11 cellular contexts compared by ENCODE assay signal in genomic region chr6:90350689-90351554, GRCh38. TPM values are rescaled to one million over a fixed set of nuclear protein-coding genes. Genes with fewer than 3 reads are reported as not detected.
DNase-seq lines count a peak whose midpoint lies in the region; ATAC-seq and TF ChIP-seq lines count a peak whose summit lies in the region.
"Had no signal": no experiment of that assay in that cellular context is flagged by ENCODE, and none has a peak within 500 bp of the region (broad histone marks: within the 10 kb centered on the region; RNA-seq: fewer than 3 reads in every experiment).

No MANE protein-coding gene starts in this region.

- TF ChIP-seq CTCF in HL-60 (IDR thresholded peaks at IDR 0.05; ENCODE audit: insufficient read depth, low read length) (no peak), neutrophil (IDR thresholded peaks at IDR 0.05) (no peak), vagina (IDR thresholded peaks at IDR 0.05) (no peak)

- intact Hi-C loops in vagina (cut with DNase I) = no loop called here

- no peak for ATAC-seq in GM21723 (IDR thresholded peaks at IDR 0.05; ENCODE audit: unreplicated experiment)

- no peak for TF ChIP-seq POLR2A in vagina (IDR thresholded peaks at IDR 0.05)

- no peaks in the 10 kb centered on the region for H3K9me3 ChIP-seq in neutrophil
- no peaks in the 10 kb centered on the region for H3K9me3 ChIP-seq in vagina

- H3K27ac ChIP-seq in HL-60 (replicated peaks) = peak overlapping the region; percentile 65
- peak overlapping the region; percentile 88 for H3K27ac ChIP-seq in neutrophil
- no peak overlapping the region for H3K27ac ChIP-seq in vagina

- H3K27me3 ChIP-seq in HL-60 (ENCODE audit: insufficient read depth, poor library complexity, severe bottlenecking) = no peaks in the 10 kb centered on the region
- peaks cover 8% of the 10 kb centered on the region for H3K27me3 ChIP-seq in neutrophil
- H3K27me3 ChIP-seq in vagina = no peaks in the 10 kb centered on the region

- CTCF ChIA-PET in HEK293T (lab: Yijun Ruan, JAX) = no interaction called here

- POLR2A ChIA-PET in HEK293T (lab: Yijun Ruan, JAX) = no interaction called here

- no peak overlapping the region for H3K4me3 ChIP-seq in HL-60 (replicated peaks; ENCODE audit: insufficient read depth, low read length)
- H3K4me3 ChIP-seq in neutrophil (ENCODE audit: low read depth in 1 of 2, low read length in 1 of 2) = peak overlapping the region; percentile 2 to 20
- no peak overlapping the region for H3K4me3 ChIP-seq in vagina

- DNase-seq in HL-60 (ENCODE audit: low read depth in 1 of 2, low spot score in 1 of 2) (peak; percentile 92 to 95), SKM-1 (lab: John Stamatoyannopoulos, UW; ENCODE audit: unreplicated experiment) (peak; percentile 88), HEK293T (ENCODE audit: extremely low spot score) (no peak), vagina (ENCODE audit: extremely low spot score in 2 of 2) (no peak), cerebellar nuclear complex (lab: John Stamatoyannopoulos, UW) (no peak)
- DNase-seq in activated naive CD4-positive, alpha-beta T cell treated with Interleukin-2 at 50 U/mL for 16 hours = peak; percentile 22
- DNase-seq: effector CD8-positive, alpha-beta T cell; kidney; NCI-H1105 had no signal

- H3K4me1 ChIP-seq in neutrophil (ENCODE audit: control insufficient read depth in 1 of 2, insufficient read depth in 1 of 2, low read depth in 1 of 2, low read length in 1 of 2) = peaks cover 24 to 28% of the 10 kb centered on the region in 2 experiments
- H3K4me1 ChIP-seq in vagina = no peaks in the 10 kb centered on the region

- H3K36me3 ChIP-seq in neutrophil (no peaks in the 10 kb centered on the region), vagina (no peaks in the 10 kb centered on the region)

TF ChIP-seq in HEK293T, 16 proteins besides CTCF, POLR2A, EP300 and RAD21:
- TF ChIP-seq HDGF (IDR thresholded peaks at IDR 0.05; ENCODE audit: borderline replicate concordance) (no peak), SP1 (IDR thresholded peaks at IDR 0.05) (no peak), ELF4 (IDR thresholded peaks at IDR 0.05) (no peak), SUZ12 (IDR thresholded peaks at IDR 0.05) (no peak), NFRKB (IDR thresholded peaks at IDR 0.05) (no peak), ZNF384 (IDR thresholded peaks at IDR 0.05) (no peak), FOXA1 (IDR thresholded peaks at IDR 0.05) (no peak), CTBP1 (IDR thresholded peaks at IDR 0.05; ENCODE audit: borderline replicate concordance) (no peak), FOXM1 (IDR thresholded peaks at IDR 0.05; ENCODE audit: borderline replicate concordance) (no peak), TARDBP (IDR thresholded peaks at IDR 0.05) (no peak), PKNOX1 (IDR thresholded peaks at IDR 0.05) (no peak)
TF ChIP-seq in HEK293T: peak in this region for 0.

RNA-seq across cellular contexts. Expression of gene BACH2, which starts 54.3 kb away (rescaled TPM):
- 6.4 TPM for total RNA-seq in vagina

Comparison
In these comparisons a context has a peak if more than half of its experiments do, and no peak if none do; other contexts are left out.
1. DNase-seq: peak in HL-60 (2 of 2), SKM-1 (single experiment) and activated naive CD4-positive, alpha-beta T cell treated with Interleukin-2 at 50 U/mL for 16 hours (single experiment); none in HEK293T (single experiment), vagina (0 of 2) and cerebellar nuclear complex (0 of 2).
2. H3K4me3 ChIP-seq: peak in neutrophil (2 of 2); none in HL-60 (single experiment) and vagina (0 of 2).